ENCODE assay signal across 15 cellular contexts in genomic region chr9:123176949-123177348, GRCh38.
A peak's percentile ranks its signal among the peaks of the same experiment; 100 is the strongest.
DNase-seq lines count a peak whose midpoint lies in the region; ATAC-seq, FAIRE-seq and TF ChIP-seq lines count a peak whose summit lies in the region.
"Had no signal": no experiment of that assay in that cellular context is flagged by ENCODE, and none has a peak within 500 bp of the region (broad histone marks: within the 10 kb centered on the region; RNA-seq: fewer than 3 reads in every experiment).

No MANE protein-coding gene starts in this region.

- H3K27ac ChIP-seq in HUES64 (ENCODE audit: low read depth, low read length) (no peak overlapping the region), OCI-LY7 (ENCODE audit: low read depth, low read length, poor library complexity, severe bottlenecking) (peak overlapping the region; percentile 99)

- no peak overlapping the region for H3K4me3 ChIP-seq in HUES64 (ENCODE audit: low read length)
- no peak overlapping the region for H3K4me3 ChIP-seq in OCI-LY7 (ENCODE audit: low read depth, low read length, poor library complexity, severe bottlenecking)
- H3K4me3 ChIP-seq: PC-9 had no signal

- H3K36me3 Mint-ChIP-seq in naive B cell, result peaks cover 10 to 34% of the 10 kb centered on the region in 2 donors

- BruUV-seq in OCI-LY7 (replicated peaks; lab: Mats Ljungman, UMichigan), result no TSS peak

- no peaks in the 10 kb centered on the region for H3K27me3 ChIP-seq in HUES64 (ENCODE audit: insufficient read depth, low read length)

- POLR2A ChIA-PET in OCI-LY7 (lab: Charles Lee), result interaction anchor here (0.6 to 3.5 kb wide), 10 partner anchors 9 to 167 kb away, joined by 3 to 21 read pairs (median 4); no protein-coding TSS in a partner anchor

- H2AFZ ChIP-seq in OCI-LY7 (ENCODE audit: low read length), result no peak overlapping the region
- H2AFZ ChIP-seq: PC-9 had no signal

- peaks cover 53% of the 10 kb centered on the region; the same call in 1 of the 2 replicates for H3K79me2 ChIP-seq in OCI-LY7 (ENCODE audit: insufficient read depth, low read depth, low read length)

- peaks cover 47 to 72% (median 58%) of the 10 kb centered on the region in 3 donors for H3K4me1 Mint-ChIP-seq in naive B cell

- peaks cover 22% of the 10 kb centered on the region for H3K36me3 ChIP-seq in HUES64 (ENCODE audit: insufficient read depth, low read length)
- peaks cover 60% of the 10 kb centered on the region for H3K36me3 ChIP-seq in OCI-LY7 (ENCODE audit: insufficient read depth, low read length)

- H3K4me1 ChIP-seq in HUES64 (ENCODE audit: insufficient read depth, low read length), result peaks cover 59% of the 10 kb centered on the region
- H3K4me1 ChIP-seq in OCI-LY7 (ENCODE audit: insufficient read depth, low read length, poor library complexity, severe bottlenecking), result peaks cover 87% of the 10 kb centered on the region

- peak overlapping the region; percentile 20 to 98 (median 86) for H3K27ac Mint-ChIP-seq in naive B cell

- H3K27me3 Mint-ChIP-seq in naive B cell, result no peaks in the 10 kb centered on the region

- CTCF ChIA-PET in OCI-LY7 (lab: Charles Lee; ENCODE audit: unreplicated experiment), result no interaction called here

- H3K9me3 ChIP-seq in HUES64 (ENCODE audit: insufficient read depth, low read depth, low read length), result no peaks in the 10 kb centered on the region
- no peaks in the 10 kb centered on the region for H3K9me3 ChIP-seq in OCI-LY7 (ENCODE audit: low read length)

- H4K20me1 ChIP-seq in OCI-LY7 (ENCODE audit: insufficient read depth, low read length), result no peaks in the 10 kb centered on the region

- peak overlapping the region; percentile 81 for H3K4me2 ChIP-seq in OCI-LY7 (ENCODE audit: low read length)
- H3K4me2 ChIP-seq: PC-9 had no signal

- H3K9ac ChIP-seq in HUES64 (ENCODE audit: low read depth, low read length), result peak overlapping the region; percentile 12; the same call in 1 of the 2 replicates

- intact Hi-C loops in OCI-LY7 (cut with micrococcal nuclease; ENCODE audit: unreplicated experiment), result loop anchor here (5.0 kb wide), 1 partner anchor 275 kb away; no protein-coding TSS in a partner anchor

- FAIRE-seq in GM19239 (lab: Jason Lieb, UNC), result peak; percentile 39
- no peak for FAIRE-seq in RCC 7860 (lab: Jason Lieb, UNC)

- WGBS in HUES64, result 94% methylated on average over 2 of the region's 2 CpGs

- no peak for DNase-seq in GM19239 (ENCODE audit: insufficient read length, low spot score)
- DNase-seq in OCI-LY7 (ENCODE audit: low spot score), result no peak
- DNase-seq in naive B cell, result no peak
- DNase-seq in RCC 7860 (ENCODE audit: low spot score), result no peak
- DNase-seq in foreskin melanocyte, result no peak
- DNase-seq in effector CD8-positive, alpha-beta T cell (lab: John Stamatoyannopoulos, UW), result no peak
- DNase-seq: ACHN, AML-193, COR-L47, NCI-H1092, NCI-H187 treated with DMSO at 0.1 percent for 48 hours, NCI-H748 treated with DMSO at 0.1 percent for 48 hours, T-helper 1 cell had no signal

- H3K9me2 ChIP-seq in OCI-LY7 (ENCODE audit: insufficient read depth, low read length), result no peaks in the 10 kb centered on the region

- no peak for ATAC-seq in naive B cell (ENCODE audit: low read depth in 2 of 2)

- no peaks in the 10 kb centered on the region for H3K9me3 Mint-ChIP-seq in naive B cell

- peak overlapping the region in 2 of 8 donors; percentile 58 to 59 for H3K4me3 Mint-ChIP-seq in naive B cell

- no peak for TF ChIP-seq CTCF in OCI-LY7 (conservative IDR thresholded peaks at IDR 0.05; ENCODE audit: low read length)
